In genomic region chr20:15827628-15828027, GRCh38 we compare ENCODE assay signal across 2 cellular contexts.
TF ChIP-seq lines count a peak whose summit lies in the region.

No MANE protein-coding gene starts in this region.

TF ChIP-seq in GM23338, 12 proteins besides CTCF, POLR2A, EP300 and RAD21:
- TF ChIP-seq, protein P1, sequence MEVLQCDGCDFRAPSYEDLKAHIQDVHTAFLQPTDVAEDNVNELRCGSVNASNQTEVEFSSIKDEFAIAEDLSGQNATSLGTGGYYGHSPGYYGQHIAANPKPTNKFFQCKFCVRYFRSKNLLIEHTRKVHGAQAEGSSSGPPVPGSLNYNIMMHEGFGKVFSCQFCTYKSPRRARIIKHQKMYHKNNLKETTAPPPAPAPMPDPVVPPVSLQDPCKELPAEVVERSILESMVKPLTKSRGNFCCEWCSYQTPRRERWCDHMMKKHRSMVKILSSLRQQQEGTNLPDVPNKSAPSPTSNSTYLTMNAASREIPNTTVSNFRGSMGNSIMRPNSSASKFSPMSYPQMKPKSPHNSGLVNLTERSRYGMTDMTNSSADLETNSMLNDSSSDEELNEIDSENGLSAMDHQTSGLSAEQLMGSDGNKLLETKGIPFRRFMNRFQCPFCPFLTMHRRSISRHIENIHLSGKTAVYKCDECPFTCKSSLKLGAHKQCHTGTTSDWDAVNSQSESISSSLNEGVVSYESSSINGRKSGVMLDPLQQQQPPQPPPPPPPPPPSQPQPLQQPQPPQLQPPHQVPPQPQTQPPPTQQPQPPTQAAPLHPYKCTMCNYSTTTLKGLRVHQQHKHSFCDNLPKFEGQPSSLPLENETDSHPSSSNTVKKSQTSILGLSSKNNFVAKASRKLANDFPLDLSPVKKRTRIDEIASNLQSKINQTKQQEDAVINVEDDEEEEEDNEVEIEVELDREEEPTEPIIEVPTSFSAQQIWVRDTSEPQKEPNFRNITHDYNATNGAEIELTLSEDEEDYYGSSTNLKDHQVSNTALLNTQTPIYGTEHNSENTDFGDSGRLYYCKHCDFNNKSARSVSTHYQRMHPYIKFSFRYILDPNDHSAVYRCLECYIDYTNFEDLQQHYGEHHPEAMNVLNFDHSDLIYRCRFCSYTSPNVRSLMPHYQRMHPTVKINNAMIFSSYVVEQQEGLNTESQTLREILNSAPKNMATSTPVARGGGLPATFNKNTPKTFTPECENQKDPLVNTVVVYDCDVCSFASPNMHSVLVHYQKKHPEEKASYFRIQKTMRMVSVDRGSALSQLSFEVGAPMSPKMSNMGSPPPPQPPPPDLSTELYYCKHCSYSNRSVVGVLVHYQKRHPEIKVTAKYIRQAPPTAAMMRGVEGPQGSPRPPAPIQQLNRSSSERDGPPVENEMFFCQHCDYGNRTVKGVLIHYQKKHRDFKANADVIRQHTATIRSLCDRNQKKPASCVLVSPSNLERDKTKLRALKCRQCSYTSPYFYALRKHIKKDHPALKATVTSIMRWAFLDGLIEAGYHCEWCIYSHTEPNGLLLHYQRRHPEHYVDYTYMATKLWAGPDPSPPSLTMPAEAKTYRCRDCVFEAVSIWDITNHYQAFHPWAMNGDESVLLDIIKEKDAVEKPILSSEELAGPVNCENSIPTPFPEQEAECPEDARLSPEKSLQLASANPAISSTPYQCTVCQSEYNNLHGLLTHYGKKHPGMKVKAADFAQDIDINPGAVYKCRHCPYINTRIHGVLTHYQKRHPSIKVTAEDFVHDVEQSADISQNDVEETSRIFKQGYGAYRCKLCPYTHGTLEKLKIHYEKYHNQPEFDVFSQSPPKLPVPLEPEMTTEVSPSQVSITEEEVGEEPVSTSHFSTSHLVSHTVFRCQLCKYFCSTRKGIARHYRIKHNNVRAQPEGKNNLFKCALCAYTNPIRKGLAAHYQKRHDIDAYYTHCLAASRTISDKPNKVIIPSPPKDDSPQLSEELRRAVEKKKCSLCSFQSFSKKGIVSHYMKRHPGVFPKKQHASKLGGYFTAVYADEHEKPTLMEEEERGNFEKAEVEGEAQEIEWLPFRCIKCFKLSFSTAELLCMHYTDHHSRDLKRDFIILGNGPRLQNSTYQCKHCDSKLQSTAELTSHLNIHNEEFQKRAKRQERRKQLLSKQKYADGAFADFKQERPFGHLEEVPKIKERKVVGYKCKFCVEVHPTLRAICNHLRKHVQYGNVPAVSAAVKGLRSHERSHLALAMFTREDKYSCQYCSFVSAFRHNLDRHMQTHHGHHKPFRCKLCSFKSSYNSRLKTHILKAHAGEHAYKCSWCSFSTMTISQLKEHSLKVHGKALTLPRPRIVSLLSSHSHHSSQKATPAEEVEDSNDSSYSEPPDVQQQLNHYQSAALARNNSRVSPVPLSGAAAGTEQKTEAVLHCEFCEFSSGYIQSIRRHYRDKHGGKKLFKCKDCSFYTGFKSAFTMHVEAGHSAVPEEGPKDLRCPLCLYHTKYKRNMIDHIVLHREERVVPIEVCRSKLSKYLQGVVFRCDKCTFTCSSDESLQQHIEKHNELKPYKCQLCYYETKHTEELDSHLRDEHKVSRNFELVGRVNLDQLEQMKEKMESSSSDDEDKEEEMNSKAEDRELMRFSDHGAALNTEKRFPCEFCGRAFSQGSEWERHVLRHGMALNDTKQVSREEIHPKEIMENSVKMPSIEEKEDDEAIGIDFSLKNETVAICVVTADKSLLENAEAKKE (CRISPR knock-in tag; IDR thresholded peaks at IDR 0.05) = peak; percentile 66; the same call in 1 of the 2 replicates
- no peak for TF ChIP-seq NANOG (IDR thresholded peaks at IDR 0.05; ENCODE audit: borderline replicate concordance)
- TF ChIP-seq EZH2phosphoT487 (IDR thresholded peaks at IDR 0.05; ENCODE audit: unreplicated experiment) = no peak
- TF ChIP-seq POLR2AphosphoS5 (IDR thresholded peaks at IDR 0.05; ENCODE audit: low read depth) = no peak
- no peak for TF ChIP-seq JUNB (IDR thresholded peaks at IDR 0.05; ENCODE audit: unreplicated experiment)
TF ChIP-seq in GM23338: peak in this region for 1.

TF ChIP-seq in H1, 55 proteins besides CTCF, POLR2A, EP300 and RAD21 (continued from another document):
- TF ChIP-seq, protein P2, sequence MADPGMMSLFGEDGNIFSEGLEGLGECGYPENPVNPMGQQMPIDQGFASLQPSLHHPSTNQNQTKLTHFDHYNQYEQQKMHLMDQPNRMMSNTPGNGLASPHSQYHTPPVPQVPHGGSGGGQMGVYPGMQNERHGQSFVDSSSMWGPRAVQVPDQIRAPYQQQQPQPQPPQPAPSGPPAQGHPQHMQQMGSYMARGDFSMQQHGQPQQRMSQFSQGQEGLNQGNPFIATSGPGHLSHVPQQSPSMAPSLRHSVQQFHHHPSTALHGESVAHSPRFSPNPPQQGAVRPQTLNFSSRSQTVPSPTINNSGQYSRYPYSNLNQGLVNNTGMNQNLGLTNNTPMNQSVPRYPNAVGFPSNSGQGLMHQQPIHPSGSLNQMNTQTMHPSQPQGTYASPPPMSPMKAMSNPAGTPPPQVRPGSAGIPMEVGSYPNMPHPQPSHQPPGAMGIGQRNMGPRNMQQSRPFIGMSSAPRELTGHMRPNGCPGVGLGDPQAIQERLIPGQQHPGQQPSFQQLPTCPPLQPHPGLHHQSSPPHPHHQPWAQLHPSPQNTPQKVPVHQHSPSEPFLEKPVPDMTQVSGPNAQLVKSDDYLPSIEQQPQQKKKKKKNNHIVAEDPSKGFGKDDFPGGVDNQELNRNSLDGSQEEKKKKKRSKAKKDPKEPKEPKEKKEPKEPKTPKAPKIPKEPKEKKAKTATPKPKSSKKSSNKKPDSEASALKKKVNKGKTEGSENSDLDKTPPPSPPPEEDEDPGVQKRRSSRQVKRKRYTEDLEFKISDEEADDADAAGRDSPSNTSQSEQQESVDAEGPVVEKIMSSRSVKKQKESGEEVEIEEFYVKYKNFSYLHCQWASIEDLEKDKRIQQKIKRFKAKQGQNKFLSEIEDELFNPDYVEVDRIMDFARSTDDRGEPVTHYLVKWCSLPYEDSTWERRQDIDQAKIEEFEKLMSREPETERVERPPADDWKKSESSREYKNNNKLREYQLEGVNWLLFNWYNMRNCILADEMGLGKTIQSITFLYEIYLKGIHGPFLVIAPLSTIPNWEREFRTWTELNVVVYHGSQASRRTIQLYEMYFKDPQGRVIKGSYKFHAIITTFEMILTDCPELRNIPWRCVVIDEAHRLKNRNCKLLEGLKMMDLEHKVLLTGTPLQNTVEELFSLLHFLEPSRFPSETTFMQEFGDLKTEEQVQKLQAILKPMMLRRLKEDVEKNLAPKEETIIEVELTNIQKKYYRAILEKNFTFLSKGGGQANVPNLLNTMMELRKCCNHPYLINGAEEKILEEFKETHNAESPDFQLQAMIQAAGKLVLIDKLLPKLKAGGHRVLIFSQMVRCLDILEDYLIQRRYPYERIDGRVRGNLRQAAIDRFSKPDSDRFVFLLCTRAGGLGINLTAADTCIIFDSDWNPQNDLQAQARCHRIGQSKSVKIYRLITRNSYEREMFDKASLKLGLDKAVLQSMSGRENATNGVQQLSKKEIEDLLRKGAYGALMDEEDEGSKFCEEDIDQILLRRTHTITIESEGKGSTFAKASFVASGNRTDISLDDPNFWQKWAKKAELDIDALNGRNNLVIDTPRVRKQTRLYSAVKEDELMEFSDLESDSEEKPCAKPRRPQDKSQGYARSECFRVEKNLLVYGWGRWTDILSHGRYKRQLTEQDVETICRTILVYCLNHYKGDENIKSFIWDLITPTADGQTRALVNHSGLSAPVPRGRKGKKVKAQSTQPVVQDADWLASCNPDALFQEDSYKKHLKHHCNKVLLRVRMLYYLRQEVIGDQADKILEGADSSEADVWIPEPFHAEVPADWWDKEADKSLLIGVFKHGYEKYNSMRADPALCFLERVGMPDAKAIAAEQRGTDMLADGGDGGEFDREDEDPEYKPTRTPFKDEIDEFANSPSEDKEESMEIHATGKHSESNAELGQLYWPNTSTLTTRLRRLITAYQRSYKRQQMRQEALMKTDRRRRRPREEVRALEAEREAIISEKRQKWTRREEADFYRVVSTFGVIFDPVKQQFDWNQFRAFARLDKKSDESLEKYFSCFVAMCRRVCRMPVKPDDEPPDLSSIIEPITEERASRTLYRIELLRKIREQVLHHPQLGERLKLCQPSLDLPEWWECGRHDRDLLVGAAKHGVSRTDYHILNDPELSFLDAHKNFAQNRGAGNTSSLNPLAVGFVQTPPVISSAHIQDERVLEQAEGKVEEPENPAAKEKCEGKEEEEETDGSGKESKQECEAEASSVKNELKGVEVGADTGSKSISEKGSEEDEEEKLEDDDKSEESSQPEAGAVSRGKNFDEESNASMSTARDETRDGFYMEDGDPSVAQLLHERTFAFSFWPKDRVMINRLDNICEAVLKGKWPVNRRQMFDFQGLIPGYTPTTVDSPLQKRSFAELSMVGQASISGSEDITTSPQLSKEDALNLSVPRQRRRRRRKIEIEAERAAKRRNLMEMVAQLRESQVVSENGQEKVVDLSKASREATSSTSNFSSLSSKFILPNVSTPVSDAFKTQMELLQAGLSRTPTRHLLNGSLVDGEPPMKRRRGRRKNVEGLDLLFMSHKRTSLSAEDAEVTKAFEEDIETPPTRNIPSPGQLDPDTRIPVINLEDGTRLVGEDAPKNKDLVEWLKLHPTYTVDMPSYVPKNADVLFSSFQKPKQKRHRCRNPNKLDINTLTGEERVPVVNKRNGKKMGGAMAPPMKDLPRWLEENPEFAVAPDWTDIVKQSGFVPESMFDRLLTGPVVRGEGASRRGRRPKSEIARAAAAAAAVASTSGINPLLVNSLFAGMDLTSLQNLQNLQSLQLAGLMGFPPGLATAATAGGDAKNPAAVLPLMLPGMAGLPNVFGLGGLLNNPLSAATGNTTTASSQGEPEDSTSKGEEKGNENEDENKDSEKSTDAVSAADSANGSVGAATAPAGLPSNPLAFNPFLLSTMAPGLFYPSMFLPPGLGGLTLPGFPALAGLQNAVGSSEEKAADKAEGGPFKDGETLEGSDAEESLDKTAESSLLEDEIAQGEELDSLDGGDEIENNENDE (IDR thresholded peaks at IDR 0.05; ENCODE audit: insufficient replicate concordance, low read length) = no peak
- TF ChIP-seq KDM1A (IDR thresholded peaks at IDR 0.05; ENCODE audit: borderline replicate concordance, low read length) = no peak
